In the genomic region with DNA sequence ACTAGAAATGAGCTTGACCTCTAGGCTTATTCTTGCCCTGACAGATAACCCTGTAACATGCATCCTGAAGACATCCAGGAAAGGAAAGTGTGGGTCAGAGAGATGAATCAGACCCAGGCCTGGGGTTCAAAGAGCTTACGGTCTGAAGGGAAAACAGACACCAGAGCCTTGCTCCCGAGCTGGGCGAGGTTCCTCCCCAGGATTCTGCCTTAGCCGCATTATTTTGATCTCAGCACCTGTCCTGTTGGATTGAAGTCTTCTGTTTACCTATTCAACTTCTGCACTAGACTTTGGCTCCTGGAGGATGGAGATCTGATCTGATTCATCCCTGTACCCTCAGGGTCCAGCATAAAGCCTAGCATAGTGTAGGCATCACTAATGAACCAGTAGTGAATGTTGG, we compare ENCODE assay signal across 20 cellular contexts. TPM values are rescaled to one million over a fixed set of nuclear protein-coding genes. Genes with fewer than 3 reads are reported as not detected.
DNase-seq lines count a peak whose midpoint lies in the region; ATAC-seq and TF ChIP-seq lines count a peak whose summit lies in the region.
"Had no signal": no experiment of that assay in that cellular context is flagged by ENCODE, and none has a peak within 500 bp of the region (broad histone marks: within the 10 kb centered on the region; RNA-seq: fewer than 3 reads in every experiment).

No MANE protein-coding gene starts in this region.

- H3K27ac ChIP-seq in breast epithelium (no peak overlapping the region), gastroesophageal sphincter (peak overlapping the region in 2 of 4 donors; percentile 22 to 37), trophoblast cell (ENCODE audit: low read depth, low read length) (no peak overlapping the region), upper lobe of left lung (peak overlapping the region; percentile 86 to 92 (median 90)), mesenchymal stem cell (ENCODE audit: low read length, poor library complexity, severe bottlenecking) (no peak overlapping the region)
- H3K27ac ChIP-seq: PC-9 had no signal

- TF ChIP-seq POLR2A in breast epithelium (IDR thresholded peaks at IDR 0.05), result no peak
- TF ChIP-seq POLR2A in gastroesophageal sphincter (IDR thresholded peaks at IDR 0.05), result no peak
- peak in 1 of 4 donors; percentile 1 for TF ChIP-seq POLR2A in upper lobe of left lung (IDR thresholded peaks at IDR 0.05)

- H3K36me3 ChIP-seq in breast epithelium (no peaks in the 10 kb centered on the region), gastroesophageal sphincter (no peaks in the 10 kb centered on the region), trophoblast cell (ENCODE audit: control insufficient read depth in 1 of 2, insufficient read depth in 2 of 2, low read length in 2 of 2) (no peaks in the 10 kb centered on the region), upper lobe of left lung (no peaks in the 10 kb centered on the region), mesenchymal stem cell (ENCODE audit: control insufficient read depth in 1 of 2, insufficient read depth in 2 of 2, low read depth in 1 of 2, low read length in 2 of 2) (no peaks in the 10 kb centered on the region)

- H3K4me3 ChIP-seq in breast epithelium, result peak overlapping the region in 2 of 3 donors; percentile 13 to 58
- H3K4me3 ChIP-seq in gastroesophageal sphincter, result peak overlapping the region; percentile 18 to 43
- H3K4me3 ChIP-seq in trophoblast cell (ENCODE audit: low read depth, low read length), result no peak overlapping the region
- peak overlapping the region in 3 of 4 donors; percentile 43 to 52 (median 51) for H3K4me3 ChIP-seq in upper lobe of left lung
- H3K4me3 ChIP-seq in mesenchymal stem cell (ENCODE audit: insufficient read depth in 1 of 2, low read depth in 1 of 2, low read length in 2 of 2), result no peak overlapping the region
- H3K4me3 ChIP-seq: GM12878, K562, PC-9 had no signal

- H3K9me3 ChIP-seq in breast epithelium, result no peaks in the 10 kb centered on the region
- H3K9me3 ChIP-seq in gastroesophageal sphincter, result no peaks in the 10 kb centered on the region
- no peaks in the 10 kb centered on the region for H3K9me3 ChIP-seq in trophoblast cell (ENCODE audit: insufficient read depth, low read depth, low read length)
- H3K9me3 ChIP-seq in upper lobe of left lung, result no peaks in the 10 kb centered on the region
- no peaks in the 10 kb centered on the region for H3K9me3 ChIP-seq in mesenchymal stem cell (ENCODE audit: control insufficient read depth, low read length)

- no peak for TF ChIP-seq CTCF in breast epithelium (IDR thresholded peaks at IDR 0.05)
- no peak for TF ChIP-seq CTCF in gastroesophageal sphincter (IDR thresholded peaks at IDR 0.05)
- TF ChIP-seq CTCF in upper lobe of left lung (IDR thresholded peaks at IDR 0.05), result no peak

- no peak overlapping the region for H2BK15ac ChIP-seq in mesenchymal stem cell (ENCODE audit: low read depth, poor library complexity, severe bottlenecking)

- no peak for ATAC-seq in gastroesophageal sphincter
- no peak for ATAC-seq in upper lobe of left lung (ENCODE audit: low FRiP score in 2 of 2)
- ATAC-seq: GM12878, K562 had no signal

- H4K91ac ChIP-seq in trophoblast cell (ENCODE audit: low read depth, low read length), result no peak overlapping the region
- H4K91ac ChIP-seq in mesenchymal stem cell (ENCODE audit: low read length), result no peak overlapping the region

- H3K79me2 ChIP-seq in trophoblast cell (ENCODE audit: control insufficient read depth, insufficient read depth, low read length, poor library complexity), result no peaks in the 10 kb centered on the region

- H3K4me2 ChIP-seq in trophoblast cell (ENCODE audit: low read length) (no peak overlapping the region), mesenchymal stem cell (ENCODE audit: low read length, poor library complexity, severe bottlenecking) (no peak overlapping the region)
- H3K4me2 ChIP-seq: PC-9 had no signal

- H3K79me1 ChIP-seq in trophoblast cell (ENCODE audit: low read length) (no peaks in the 10 kb centered on the region), mesenchymal stem cell (replicated peaks; ENCODE audit: low read length, poor library complexity, severe bottlenecking) (no peaks in the 10 kb centered on the region)

- H2BK5ac ChIP-seq in trophoblast cell (ENCODE audit: low read depth, low read length, poor library complexity) (no peak overlapping the region), mesenchymal stem cell (ENCODE audit: low read depth, low read length, poor library complexity, severe bottlenecking) (no peak overlapping the region)

- TF ChIP-seq EP300 in gastroesophageal sphincter (IDR thresholded peaks at IDR 0.05) (no peak), upper lobe of left lung (IDR thresholded peaks at IDR 0.05) (no peak)

- intact Hi-C loops in breast epithelium (cut with DNase I; ENCODE audit: low total_unique reads), result no loop called here

- H3K4me1 ChIP-seq in breast epithelium (no peaks in the 10 kb centered on the region), gastroesophageal sphincter (peaks cover 0 to 15% (median 0%) of the 10 kb centered on the region in 3 donors), trophoblast cell (ENCODE audit: control insufficient read depth in 1 of 2, insufficient read depth in 2 of 2, low read length in 2 of 2) (peaks cover 6% of the 10 kb centered on the region in 2 experiments), upper lobe of left lung (peaks cover 25 to 60% (median 40%) of the 10 kb centered on the region in 4 donors), mesenchymal stem cell (ENCODE audit: control insufficient read depth, insufficient read depth, low read depth, low read length) (no peaks in the 10 kb centered on the region)

- WGBS in gastroesophageal sphincter (ENCODE audit: low coverage in 1 of 2), 2 donors, result 61 to 78% methylated on average over 3 to 4 of the region's 4 CpGs
- WGBS in trophoblast cell (ENCODE audit: extremely low coverage, insufficient coverage, insufficient read length), result no CpG with 5 or more reads among the region's 4 CpGs
- 57 to 65% methylated on average over 3 to 4 of the region's 4 CpGs for WGBS in upper lobe of left lung, 2 donors
- 95% methylated on average over 3 of the region's 4 CpGs for WGBS in mesenchymal stem cell

- DNase-seq in breast epithelium (ENCODE audit: low spot score in 2 of 2) (no peak), trophoblast cell (peak; percentile 4 to 25), upper lobe of left lung (no peak), mesenchymal stem cell (no peak), NCI-H226 (no peak), NCI-H2171 (lab: John Stamatoyannopoulos, UW) (no peak)
- DNase-seq: C1 segment of cervical spinal cord, DND-41, GOT3, MV-4-11, NCI-H1417, NCI-H187 treated with DMSO at 0.1 percent for 48 hours, NCI-H2171 treated with DMSO at 0.1 percent for 48 hours, NCI-H510A, NCI-H774, PC-9 had no signal

- H3K14ac ChIP-seq in trophoblast cell (ENCODE audit: low read length), result no peak overlapping the region
- H3K14ac ChIP-seq in mesenchymal stem cell (ENCODE audit: low read length in 2 of 2), result no peak overlapping the region

- H3K27me3 ChIP-seq in breast epithelium, result no peaks in the 10 kb centered on the region
- peaks cover 11% of the 10 kb centered on the region for H3K27me3 ChIP-seq in gastroesophageal sphincter
- no peaks in the 10 kb centered on the region for H3K27me3 ChIP-seq in trophoblast cell (ENCODE audit: insufficient read depth, low read length)
- H3K27me3 ChIP-seq in upper lobe of left lung, result no peaks in the 10 kb centered on the region
- H3K27me3 ChIP-seq in mesenchymal stem cell (ENCODE audit: control insufficient read depth in 1 of 2, insufficient read depth in 1 of 2, low read length in 2 of 2), result peaks cover 0 to 13% of the 10 kb centered on the region in 2 experiments

- H3K23ac ChIP-seq in trophoblast cell (ENCODE audit: low read length), result no peak overlapping the region
- no peak overlapping the region for H3K23ac ChIP-seq in mesenchymal stem cell (ENCODE audit: low read length in 2 of 2)

- H4K12ac ChIP-seq in trophoblast cell (ENCODE audit: low read depth, low read length), result no peak overlapping the region

- H2BK120ac ChIP-seq in trophoblast cell (ENCODE audit: insufficient read depth, low read length, poor library complexity), result no peak overlapping the region
- no peak overlapping the region for H2BK120ac ChIP-seq in mesenchymal stem cell (ENCODE audit: low read depth, low read length)

- H2AK5ac ChIP-seq in trophoblast cell (ENCODE audit: low read length) (no peak overlapping the region), mesenchymal stem cell (ENCODE audit: low read length, severe bottlenecking) (no peak overlapping the region)

- H3K9ac ChIP-seq in trophoblast cell (ENCODE audit: low read length) (no peak overlapping the region), mesenchymal stem cell (ENCODE audit: low read length) (no peak overlapping the region)

- H3K18ac ChIP-seq in trophoblast cell (ENCODE audit: low read length) (no peak overlapping the region), mesenchymal stem cell (ENCODE audit: low read depth in 1 of 2, low read length in 2 of 2) (no peak overlapping the region)

- H2BK12ac ChIP-seq in trophoblast cell (ENCODE audit: low read length) (no peak overlapping the region), mesenchymal stem cell (ENCODE audit: low read length in 2 of 2) (no peak overlapping the region)

- no peak overlapping the region for H2AFZ ChIP-seq in trophoblast cell (ENCODE audit: insufficient read depth, low read length, poor library complexity)
- no peak overlapping the region for H2AFZ ChIP-seq in mesenchymal stem cell (ENCODE audit: low read depth, low read length)
- H2AFZ ChIP-seq: PC-9 had no signal

- H4K8ac ChIP-seq in trophoblast cell (ENCODE audit: low read depth, low read length) (no peak overlapping the region), mesenchymal stem cell (ENCODE audit: low read length) (no peak overlapping the region)

- no peak overlapping the region for H3K4ac ChIP-seq in trophoblast cell (ENCODE audit: low read depth, low read length)
- no peak overlapping the region for H3K4ac ChIP-seq in mesenchymal stem cell (ENCODE audit: low read depth in 1 of 2, low read length in 2 of 2)

RNA-seq across cellular contexts. Expression of gene CYP4B1, which starts 1.9 kb away (rescaled TPM):
- total RNA-seq in breast epithelium (100 to 1,000 TPM in 1 of 3 donors, 10 to 100 TPM in 2; 58.4 to 882 (median 74.1) TPM), gastroesophageal sphincter (100 to 1,000 TPM in 1 of 4 donors, 10 to 100 TPM in 3; 42.5 to 184 (median 77.6) TPM), upper lobe of left lung (1,000 to 10,000 TPM in 1 of 6 donors, 100 to 1,000 TPM in 5; 211 to 1,043 (median 640) TPM)
- 0.06 and 0.07 TPM in 2 replicates for polyA plus RNA-seq in trophoblast cell (2013)
- not detected for polyA plus RNA-seq in mesenchymal stem cell (2013, experiment 1 of 2)
- not detected for polyA plus RNA-seq in mesenchymal stem cell (2013, experiment 2 of 2)
- total RNA-seq: A673 had no signal
- polyA plus RNA-seq: GM12878, K562 had no signal

Comparison
In these comparisons a context has a peak if more than half of its experiments do, and no peak if none do; other contexts are left out.
1. DNase-seq: peak in trophoblast cell (2 of 2); none in breast epithelium (0 of 2), upper lobe of left lung (0 of 2), mesenchymal stem cell (single experiment), NCI-H226 (single experiment) and NCI-H2171 (single experiment).
2. H3K27ac ChIP-seq: peak in upper lobe of left lung (4 of 4); none in breast epithelium (0 of 2), trophoblast cell (single experiment) and mesenchymal stem cell (single experiment).
3. H3K4me3 ChIP-seq: peak in breast epithelium (2 of 3), gastroesophageal sphincter (2 of 2) and upper lobe of left lung (3 of 4); none in trophoblast cell (single experiment) and mesenchymal stem cell (0 of 2).